In genomic region chrX:131816551-131817136, GRCh38 we compare ENCODE assay signal across 10 cellular contexts.
DNase-seq lines count a peak whose midpoint lies in the region; ATAC-seq, FAIRE-seq and TF ChIP-seq lines count a peak whose summit lies in the region.
"Had no signal": no experiment of that assay in that cellular context is flagged by ENCODE, and none has a peak within 500 bp of the region (broad histone marks: within the 10 kb centered on the region; RNA-seq: fewer than 3 reads in every experiment).

No MANE protein-coding gene starts in this region.

- no peaks in the 10 kb centered on the region for H3K36me3 Mint-ChIP-seq in CD8-positive, alpha-beta T cell

- intact Hi-C loops in CD8-positive, alpha-beta T cell (cut with DNase I, micrococcal nuclease) = loop anchor here in 1 of 2 experiments (10.0 kb wide), 1 partner anchor 912 kb away; the partner anchor contains the start of gene ENOX2
- intact Hi-C loops in heart right ventricle (cut with DNase I) = loop anchor here in 2 of 10 donors (5.0 to 10.0 kb wide), 2 partner anchors 72 to 74 kb away; no protein-coding TSS in a partner anchor

- H3K27ac ChIP-seq in CD8-positive, alpha-beta T cell (ENCODE audit: low read depth, low read length) = peak overlapping the region; percentile 26
- H3K27ac ChIP-seq in heart right ventricle = peak overlapping the region in 8 of 10 donors; percentile 37 to 81 (median 70)
- H3K27ac ChIP-seq: HL-60 had no signal

- peak; percentile 14 for ATAC-seq in CD8-positive, alpha-beta T cell
- ATAC-seq in GM21619 (IDR thresholded peaks at IDR 0.05; ENCODE audit: unreplicated experiment) (peak; percentile 64), heart right ventricle (peak; percentile 80 to 94 (median 88))

- no peaks in the 10 kb centered on the region for H3K27me3 Mint-ChIP-seq in CD8-positive, alpha-beta T cell (ENCODE audit: low read depth)

- peak overlapping the region; percentile 74 for H3K4me3 Mint-ChIP-seq in CD8-positive, alpha-beta T cell
- H3K4me3 Mint-ChIP-seq: nephron had no signal

- no peak for TF ChIP-seq POLR2A in H54 (IDR thresholded peaks at IDR 0.05; ENCODE audit: low read depth, low read length)

- peak; percentile 20 for TF ChIP-seq CTCF in CD8-positive, alpha-beta T cell (IDR thresholded peaks at IDR 0.05)
- TF ChIP-seq CTCF in heart right ventricle (IDR thresholded peaks at IDR 0.05) = peak in 8 of 9 donors; percentile 24 to 71 (median 49)

- H3K9me3 Mint-ChIP-seq in CD8-positive, alpha-beta T cell = no peaks in the 10 kb centered on the region

- peaks cover 13% of the 10 kb centered on the region for H3K4me1 ChIP-seq in CD8-positive, alpha-beta T cell (ENCODE audit: insufficient read depth, low read length)
- H3K4me1 ChIP-seq in heart right ventricle = peaks cover 0 to 41% (median 0%) of the 10 kb centered on the region in 9 donors

- peak in 6 of 7 experiments; percentile 30 to 86 (median 60) for DNase-seq in CD8-positive, alpha-beta T cell
- DNase-seq in NOMO-1 treated with DMSO at 0.1 percent for 48 hours (lab: John Stamatoyannopoulos, UW; ENCODE audit: unreplicated experiment) (peak; percentile 96), heart right ventricle (peak in 1 of 2 donors; percentile 81), iPS-NIHi11 (ENCODE audit: low spot score) (no peak), H54 (ENCODE audit: insufficient read length, low spot score) (no peak)
- DNase-seq in activated effector memory CD4-positive, alpha-beta T cell treated with Interleukin-2 at 50 U/mL for 16 hours = peak; percentile 42
- peak; percentile 40 to 55 for DNase-seq in stimulated activated CD4-positive, alpha-beta T cell treated with anti-CD3 and anti-CD28 coated beads, Interleukin-1b, Interleukin-23, amount 100 ng/mL, for 1 hour (ENCODE audit: low read depth in 2 of 2)

- POLR2A ChIA-PET in CD8-positive, alpha-beta T cell (lab: Charles Lee) = no interaction called here

- 49 to 65% methylated on average over 9 of the region's 9 CpGs for WGBS in heart right ventricle, 2 donors

- H3K9me3 ChIP-seq in CD8-positive, alpha-beta T cell (ENCODE audit: low read length) = no peaks in the 10 kb centered on the region
- H3K9me3 ChIP-seq in heart right ventricle = no peaks in the 10 kb centered on the region

- H3K36me3 ChIP-seq in CD8-positive, alpha-beta T cell (ENCODE audit: insufficient read depth, low read length) = no peaks in the 10 kb centered on the region
- no peaks in the 10 kb centered on the region for H3K36me3 ChIP-seq in heart right ventricle

- CTCF ChIA-PET in CD8-positive, alpha-beta T cell (lab: Charles Lee) = no interaction called here

- FAIRE-seq in H54 (lab: Jason Lieb, UNC) = no peak

- H3K4me1 Mint-ChIP-seq in CD8-positive, alpha-beta T cell (ENCODE audit: low read depth) = peaks cover 19% of the 10 kb centered on the region
- H3K4me1 Mint-ChIP-seq: nephron had no signal

- no peaks in the 10 kb centered on the region for H3K27me3 ChIP-seq in CD8-positive, alpha-beta T cell (ENCODE audit: insufficient read depth, low read length)
- H3K27me3 ChIP-seq in heart right ventricle = no peaks in the 10 kb centered on the region

- peak overlapping the region; percentile 82 for H3K27ac Mint-ChIP-seq in CD8-positive, alpha-beta T cell
- H3K27ac Mint-ChIP-seq: nephron had no signal

- H3K4me3 ChIP-seq in CD8-positive, alpha-beta T cell (ENCODE audit: low read depth, low read length) = peak overlapping the region; percentile 35
- peak overlapping the region in 9 of 10 donors; percentile 33 to 53 (median 38) for H3K4me3 ChIP-seq in heart right ventricle

Comparison
In these comparisons a context has a peak if more than half of its experiments do, and no peak if none do; other contexts are left out.
1. ATAC-seq: peak in every context shown above with its lines; median percentile 88 in heart right ventricle; 64 in GM21619; 14 in CD8-positive, alpha-beta T cell.
2. DNase-seq: peak in CD8-positive, alpha-beta T cell (6 of 7), NOMO-1 treated with DMSO at 0.1 percent for 48 hours (single experiment), activated effector memory CD4-positive, alpha-beta T cell treated with Interleukin-2 at 50 U/mL for 16 hours (single experiment) and stimulated activated CD4-positive, alpha-beta T cell treated with anti-CD3 and anti-CD28 coated beads, Interleukin-1b, Interleukin-23, amount 100 ng/mL, for 1 hour (2 of 2); none in iPS-NIHi11 (single experiment) and H54 (single experiment).